Comparison of ENCODE assay signal across 10 cellular contexts in the genomic region with DNA sequence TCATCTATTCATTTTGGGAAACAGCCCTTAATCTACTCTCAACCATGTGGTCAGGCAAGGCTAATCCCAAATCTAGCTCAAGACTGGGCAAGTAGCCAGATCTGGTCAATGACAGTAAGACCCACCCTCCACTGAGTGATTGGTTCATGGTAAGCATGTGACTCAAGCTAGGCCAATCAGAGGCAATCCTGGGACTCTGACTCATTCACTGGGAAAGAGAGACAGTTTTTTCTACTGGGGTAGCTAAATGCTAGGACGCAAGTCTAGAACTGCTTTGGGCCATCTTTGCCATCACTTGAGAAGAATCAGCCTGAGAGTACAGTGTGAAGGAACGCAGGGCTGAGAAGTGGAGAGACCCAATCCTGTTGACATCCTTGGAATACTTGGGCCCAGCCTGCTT. TPM values are rescaled to one million over a fixed set of nuclear protein-coding genes. Genes with fewer than 3 reads are reported as not detected.
DNase-seq lines count a peak whose midpoint lies in the region; ATAC-seq and TF ChIP-seq lines count a peak whose summit lies in the region.
"Had no signal": no experiment of that assay in that cellular context is flagged by ENCODE, and none has a peak within 500 bp of the region (broad histone marks: within the 10 kb centered on the region; RNA-seq: fewer than 3 reads in every experiment).

No MANE protein-coding gene starts in this region.

- no peaks in the 10 kb centered on the region for H3K36me3 Mint-ChIP-seq in WTC11

- BruUV-seq in OCI-LY7 (replicated peaks; lab: Mats Ljungman, UMichigan), result no TSS peak

- H3K36me3 ChIP-seq in OCI-LY7 (ENCODE audit: insufficient read depth, low read length), result no peaks in the 10 kb centered on the region
- no peaks in the 10 kb centered on the region for H3K36me3 ChIP-seq in body of pancreas (replicated peaks in 1 of 2; ENCODE audit: insufficient read depth in 1 of 2, low read depth in 2 of 2)

- peaks cover 5% of the 10 kb centered on the region; the same call in 1 of the 2 replicates for H3K4me1 Mint-ChIP-seq in WTC11

- H3K9me2 ChIP-seq in OCI-LY7 (ENCODE audit: insufficient read depth, low read length), result no peaks in the 10 kb centered on the region

- POLR2A ChIA-PET in WTC11 (lab: Charles Lee) (no interaction called here), OCI-LY7 (lab: Charles Lee) (interaction anchor here (0.6 to 1.0 kb wide), 2 partner anchors 9 to 316 kb away, joined by 4 to 5 read pairs; partner anchors contain the start of gene RAD18)

- H3K27me3 Mint-ChIP-seq in WTC11 (ENCODE audit: low read depth), result peaks cover 16% of the 10 kb centered on the region

- H3K27ac ChIP-seq in OCI-LY7 (ENCODE audit: low read depth, low read length, poor library complexity, severe bottlenecking) (no peak overlapping the region), body of pancreas (no peak overlapping the region)

- no peak for TF ChIP-seq CTCF in WTC11 (IDR thresholded peaks at IDR 0.05)
- TF ChIP-seq CTCF in OCI-LY7 (conservative IDR thresholded peaks at IDR 0.05; ENCODE audit: low read length), result no peak
- no peak for TF ChIP-seq CTCF in body of pancreas (IDR thresholded peaks at IDR 0.05)

- DNase-seq in NCI-H345 (lab: John Stamatoyannopoulos, UW), result peak; percentile 14
- DNase-seq in NCI-H345 treated with DMSO at 0.1 percent for 48 hours (lab: John Stamatoyannopoulos, UW; ENCODE audit: unreplicated experiment), result no peak
- peak; percentile 54 for DNase-seq in HS-27A (ENCODE audit: low read depth)
- no peak for DNase-seq in WTC11 (ENCODE audit: low spot score)
- DNase-seq in kidney glomerular epithelial cell (lab: John Stamatoyannopoulos, UW), result peak; percentile 5
- no peak for DNase-seq in left colon
- no peak for DNase-seq in OCI-LY7 (ENCODE audit: low spot score)
- no peak for DNase-seq in body of pancreas
- DNase-seq: activated CD4-positive, alpha-beta T cell treated with anti-CD3 and anti-CD28 coated beads, Interleukin-2, amount 50 U/mL, for 4 hours; central memory CD4-positive, alpha-beta T cell had no signal

- intact Hi-C loops in left colon (cut with DNase I, micrococcal nuclease), result loop anchor here in 1 of 2 donors (5.0 kb wide), 1 partner anchor 95 kb away; no protein-coding TSS in a partner anchor
- intact Hi-C loops in OCI-LY7 (cut with micrococcal nuclease; ENCODE audit: unreplicated experiment), result no loop called here
- intact Hi-C loops in body of pancreas (cut with DNase I), result loop anchor here (5.0 kb wide), 1 partner anchor 330 kb away; no protein-coding TSS in a partner anchor

- H3K9me3 ChIP-seq in OCI-LY7 (ENCODE audit: low read length) (no peaks in the 10 kb centered on the region), body of pancreas (no peaks in the 10 kb centered on the region)

- no peaks in the 10 kb centered on the region for H3K27me3 ChIP-seq in body of pancreas

- no peaks in the 10 kb centered on the region for H3K9me3 Mint-ChIP-seq in WTC11

- no peak for TF ChIP-seq POLR2A in body of pancreas (IDR thresholded peaks at IDR 0.05)

- CTCF ChIA-PET in WTC11 (lab: Charles Lee) (interaction anchor here (1.1 to 8.7 kb wide), 5 partner anchors 9 to 754 kb away, joined by 3 to 92 read pairs (median 3); no protein-coding TSS in a partner anchor), OCI-LY7 (lab: Charles Lee; ENCODE audit: unreplicated experiment) (no interaction called here)

- H3K79me2 ChIP-seq in OCI-LY7 (ENCODE audit: insufficient read depth, low read depth, low read length), result no peaks in the 10 kb centered on the region

- no peaks in the 10 kb centered on the region for H4K20me1 ChIP-seq in OCI-LY7 (ENCODE audit: insufficient read depth, low read length)

- WGBS in body of pancreas, 2 donors, result 88 to 91% methylated on average over 2 of the region's 2 CpGs

- no peak overlapping the region for H3K27ac Mint-ChIP-seq in WTC11

- no peak overlapping the region for H2AFZ ChIP-seq in OCI-LY7 (ENCODE audit: low read length)

- no peak overlapping the region for H3K4me2 ChIP-seq in OCI-LY7 (ENCODE audit: low read length)

- H3K4me1 ChIP-seq in OCI-LY7 (ENCODE audit: insufficient read depth, low read length, poor library complexity, severe bottlenecking), result no peaks in the 10 kb centered on the region
- H3K4me1 ChIP-seq in body of pancreas, result no peaks in the 10 kb centered on the region

- H3K4me3 ChIP-seq in OCI-LY7 (ENCODE audit: low read depth, low read length, poor library complexity, severe bottlenecking) (no peak overlapping the region), body of pancreas (no peak overlapping the region)

- H3K4me3 Mint-ChIP-seq in WTC11, result no peak overlapping the region

- ATAC-seq in WTC11 (peak; percentile 35), left colon (no peak), body of pancreas (no peak)

TF ChIP-seq in WTC11, 78 proteins besides CTCF, POLR2A, EP300 and RAD21 (continues in another document):
- TF ChIP-seq, protein P1, sequence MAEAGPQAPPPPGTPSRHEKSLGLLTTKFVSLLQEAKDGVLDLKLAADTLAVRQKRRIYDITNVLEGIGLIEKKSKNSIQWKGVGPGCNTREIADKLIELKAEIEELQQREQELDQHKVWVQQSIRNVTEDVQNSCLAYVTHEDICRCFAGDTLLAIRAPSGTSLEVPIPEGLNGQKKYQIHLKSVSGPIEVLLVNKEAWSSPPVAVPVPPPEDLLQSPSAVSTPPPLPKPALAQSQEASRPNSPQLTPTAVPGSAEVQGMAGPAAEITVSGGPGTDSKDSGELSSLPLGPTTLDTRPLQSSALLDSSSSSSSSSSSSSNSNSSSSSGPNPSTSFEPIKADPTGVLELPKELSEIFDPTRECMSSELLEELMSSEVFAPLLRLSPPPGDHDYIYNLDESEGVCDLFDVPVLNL (CRISPR knock-in tag; IDR thresholded peaks at IDR 0.05; ENCODE audit: borderline replicate concordance, low read depth), result no peak
- no peak for TF ChIP-seq SMAD4 (CRISPR knock-in tag; IDR thresholded peaks at IDR 0.05)
- TF ChIP-seq ZNF232 (CRISPR knock-in tag; IDR thresholded peaks at IDR 0.05), result no peak
- TF ChIP-seq PRDM15 (CRISPR knock-in tag; IDR thresholded peaks at IDR 0.05), result no peak
- TF ChIP-seq AR (CRISPR knock-in tag; IDR thresholded peaks at IDR 0.05), result no peak

RNA-seq across cellular contexts. Expression of gene RAD18, which starts 9.3 kb away (rescaled TPM):
- 20.9 to 24.4 TPM (median 22.9 TPM) in 3 replicates for total RNA-seq in WTC11 (2021)
- 10 to 100 TPM; 10.6 to 11.1 TPM for total RNA-seq in left colon
- total RNA-seq in OCI-LY7 (2014; rRNA removed; shearing (Covaris generic)), result 21.0 and 44.8 TPM in 2 replicates
- 39.9 and 45.8 TPM in 2 replicates for total RNA-seq in OCI-LY7 (2022)
- total RNA-seq in body of pancreas, result 1 to 10 TPM; 3.6 to 4.6 TPM

Comparison
In these comparisons a context has a peak if more than half of its experiments do, and no peak if none do; other contexts are left out.
1. DNase-seq: peak in NCI-H345 (single experiment), HS-27A (single experiment) and kidney glomerular epithelial cell (single experiment); none in NCI-H345 treated with DMSO at 0.1 percent for 48 hours (single experiment), WTC11 (single experiment), left colon (0 of 2), OCI-LY7 (single experiment) and body of pancreas (0 of 4).